ENCODE assay signal across 31 cellular contexts in genomic region chr3:122011396-122011795, GRCh38. TPM values are rescaled to one million over a fixed set of nuclear protein-coding genes. Genes with fewer than 3 reads are reported as not detected.
DNase-seq lines count a peak whose midpoint lies in the region; ATAC-seq, FAIRE-seq and TF ChIP-seq lines count a peak whose summit lies in the region.
"Had no signal": no experiment of that assay in that cellular context is flagged by ENCODE, and none has a peak within 500 bp of the region (broad histone marks: within the 10 kb centered on the region; RNA-seq: fewer than 3 reads in every experiment).

No MANE protein-coding gene starts in this region.

- H3K27ac ChIP-seq in GM23338 (ENCODE audit: low read depth): no peak overlapping the region
- peak overlapping the region; percentile 73 for H3K27ac ChIP-seq in GM12878 (ENCODE audit: control insufficient read depth, insufficient read depth)
- H3K27ac ChIP-seq: RWPE1, SK-N-MC had no signal

- CTCF ChIA-PET in GM12878 (lab: Yijun Ruan, JAX): interaction anchor here (0.7 to 5.2 kb wide), 13 partner anchors 9 to 466 kb away, joined by 3 to 57 read pairs (median 4); partner anchors contain the start of genes CD86 and POLQ

- WGBS in GM12878 (ENCODE audit: insufficient coverage, insufficient replicate concordance, low lambda C conversion rate, missing lambda C conversion rate): 34% methylated on average over 3 of the region's 4 CpGs

- H3K4me2 ChIP-seq in GM23338 (no peak overlapping the region), GM12878 (ENCODE audit: control insufficient read depth, insufficient read depth) (peak overlapping the region; percentile 67)

- no peak for DNase-seq in T-helper 2 cell treated with Interferon-gamma antibody and Interleukin-4, amounts not matched to agents 5 μg/mL and 100 μg/mL, for 36 hours (ENCODE audit: low spot score)
- no peak for DNase-seq in T-helper 2 cell
- no peak for DNase-seq in GM23338 (ENCODE audit: low spot score)
- no peak for DNase-seq in GM12878 (ENCODE audit: low read depth, low spot score)
- no peak for DNase-seq in progenitor cell of endocrine pancreas (ENCODE audit: low spot score, unreplicated experiment)
- no peak for DNase-seq in NCI-H1694 treated with DMSO at 0.1 percent for 48 hours (lab: John Stamatoyannopoulos, UW)
- DNase-seq in SHP77 treated with DMSO at 0.1 percent for 48 hours (lab: John Stamatoyannopoulos, UW): no peak
- DNase-seq in SK-N-DZ (ENCODE audit: low spot score): no peak
- DNase-seq: 8988T; ACHN; BE2C; Calu3; CD8-positive, alpha-beta memory T cell; DND-41; KBM-7; MV-4-11; NCI-H1105; NCI-H1436 treated with DMSO at 0.1 percent for 48 hours; NCI-H1930; NCI-H2107; NCI-H524; NCI-H774; SHP77 had no signal

- in situ Hi-C loops in GM12878 (cut with MboI): no loop called here

- RAD21 ChIA-PET in GM12878 (lab: Charles Lee; ENCODE audit: unreplicated experiment): interaction anchor here (0.6 to 5.6 kb wide), 17 partner anchors 7 to 289 kb away, joined by 3 to 71 read pairs (median 11); partner anchors contain the start of gene CD86

- H3K9ac ChIP-seq in GM12878 (ENCODE audit: control insufficient read depth, insufficient read depth, low read length): peak overlapping the region; percentile 61

- H3K4me1 ChIP-seq in GM23338 (ENCODE audit: insufficient read depth): 0 out of 2 replicates have a peak, but pooled peaks cover 4% of the 10 kb centered on the region
- H3K4me1 ChIP-seq in GM12878 (ENCODE audit: control insufficient read depth, insufficient read depth, low read length): peaks cover 67% of the 10 kb centered on the region
- H3K4me1 ChIP-seq: BE2C had no signal

- no peaks in the 10 kb centered on the region for H3F3A ChIP-seq in GM23338 (replicated peaks; ENCODE audit: low read depth)

- H3K36me3 ChIP-seq in GM23338 (ENCODE audit: insufficient read depth) (no peaks in the 10 kb centered on the region), GM12878 (ENCODE audit: control insufficient read depth in 2 of 2, insufficient read depth in 2 of 2, low read length in 1 of 2) (peaks cover 0 to 3% of the 10 kb centered on the region in 2 experiments; a peak in 2 of 4 replicates)
- H3K36me3 ChIP-seq: BE2C had no signal

- POLR2A ChIA-PET in GM12878 (lab: Charles Lee): interaction anchor here (0.7 to 4.1 kb wide), 12 partner anchors 9 to 310 kb away, joined by 3 to 41 read pairs (median 8); partner anchors contain the start of gene ILDR1

- H2AFZ ChIP-seq in GM23338 (no peak overlapping the region), GM12878 (ENCODE audit: control insufficient read depth, low read depth, low read length) (no peak overlapping the region)

- BruUV-seq in GM12878 (replicated peaks; lab: Mats Ljungman, UMichigan): no TSS peak

- no peaks in the 10 kb centered on the region for H3K27me3 Mint-ChIP-seq in T-helper 2 cell treated with Interferon-gamma antibody and Interleukin-4, amounts not matched to agents 5 μg/mL and 100 μg/mL, for 36 hours (ENCODE audit: low read depth)
- H3K27me3 Mint-ChIP-seq in GM23338 (ENCODE audit: insufficient read depth, low read depth, poor library complexity): no peaks in the 10 kb centered on the region
- peaks cover 74% of the 10 kb centered on the region for H3K27me3 Mint-ChIP-seq in progenitor cell of endocrine pancreas

- H3K9me2 ChIP-seq in GM23338 (ENCODE audit: insufficient read depth): no peaks in the 10 kb centered on the region

- peak; percentile 45; the same call in 2 of the 3 replicates for ATAC-seq in GM23338
- no peak; the same call in 2 of the 3 replicates for ATAC-seq in GM12878
- ATAC-seq: HCT116, Panc1 had no signal

- intact Hi-C loops in GM12878 (cut with micrococcal nuclease; ENCODE audit: unreplicated experiment): loop anchor here (5.0 kb wide), 3 partner anchors 46 to 246 kb away; partner anchors contain the start of gene CD86

- H3K79me2 ChIP-seq in GM23338 (replicated peaks; ENCODE audit: insufficient read depth) (no peaks in the 10 kb centered on the region), GM12878 (ENCODE audit: control insufficient read depth, insufficient read depth, low read length) (peaks cover 47% of the 10 kb centered on the region)

- H3K4me3 ChIP-seq in GM23338 (no peak overlapping the region), GM12878 (no peak overlapping the region)
- H3K4me3 ChIP-seq: SK-N-MC had no signal

- no peak for TF ChIP-seq RAD21 in GM12878 (IDR thresholded peaks at IDR 0.05; ENCODE audit: insufficient read depth, low read depth, low read length)

- no peak for FAIRE-seq in GM12878 (lab: Jason Lieb, UNC)

- SMC1A ChIA-PET in GM12878 (lab: Charles Lee; ENCODE audit: uncharacterized antibody, unreplicated experiment): interaction anchor here (0.8 to 28.1 kb wide), 17 partner anchors 8 to 183 kb away, joined by 3 to 882 read pairs (median 4); partner anchors contain the start of genes CD86 and ILDR1

- peaks cover 28% of the 10 kb centered on the region for H3K4me1 Mint-ChIP-seq in T-helper 2 cell treated with Interferon-gamma antibody and Interleukin-4, amounts not matched to agents 5 μg/mL and 100 μg/mL, for 36 hours (ENCODE audit: low read depth)
- H3K4me1 Mint-ChIP-seq in GM23338 (peaks cover 10% of the 10 kb centered on the region), progenitor cell of endocrine pancreas (ENCODE audit: low read depth) (peaks cover 20% of the 10 kb centered on the region)
- H3K4me1 Mint-ChIP-seq: CD14-positive monocyte; CD8-positive, alpha-beta memory T cell had no signal

- H3K9me3 ChIP-seq in GM12878 (replicated peaks; ENCODE audit: control insufficient read depth, insufficient read depth, low read length): peaks cover 14% of the 10 kb centered on the region
- H3K9me3 ChIP-seq: BE2C had no signal

- H3K4me3 Mint-ChIP-seq in T-helper 2 cell treated with Interferon-gamma antibody and Interleukin-4, amounts not matched to agents 5 μg/mL and 100 μg/mL, for 36 hours: no peak overlapping the region
- no peak overlapping the region for H3K4me3 Mint-ChIP-seq in GM23338
- no peak overlapping the region for H3K4me3 Mint-ChIP-seq in progenitor cell of endocrine pancreas (ENCODE audit: low read depth)
- H3K4me3 Mint-ChIP-seq: CD14-positive monocyte; CD8-positive, alpha-beta memory T cell had no signal

- TF ChIP-seq EP300 in GM12878 (IDR thresholded peaks at IDR 0.05; ENCODE audit: borderline replicate concordance in 1 of 2, control insufficient read depth in 1 of 2, low read depth in 2 of 2, low read length in 2 of 2): no peak

- H3K36me3 Mint-ChIP-seq in T-helper 2 cell treated with Interferon-gamma antibody and Interleukin-4, amounts not matched to agents 5 μg/mL and 100 μg/mL, for 36 hours (ENCODE audit: low read depth): no peaks in the 10 kb centered on the region
- H3K36me3 Mint-ChIP-seq in GM23338 (ENCODE audit: low read depth) (no peaks in the 10 kb centered on the region), progenitor cell of endocrine pancreas (ENCODE audit: insufficient read depth) (peaks cover 5% of the 10 kb centered on the region)
- H3K36me3 Mint-ChIP-seq: CD8-positive, alpha-beta memory T cell had no signal

- H3K27me3 ChIP-seq in GM23338 (ENCODE audit: insufficient read depth) (no peaks in the 10 kb centered on the region), GM12878 (replicated peaks in 1 of 2; ENCODE audit: control insufficient read depth in 2 of 2, insufficient read depth in 2 of 2, low read length in 1 of 2) (no peaks in the 10 kb centered on the region)

- H3K9me3 Mint-ChIP-seq in T-helper 2 cell treated with Interferon-gamma antibody and Interleukin-4, amounts not matched to agents 5 μg/mL and 100 μg/mL, for 36 hours: peaks cover 10% of the 10 kb centered on the region
- no peaks in the 10 kb centered on the region for H3K9me3 Mint-ChIP-seq in GM23338
- H3K9me3 Mint-ChIP-seq in progenitor cell of endocrine pancreas (ENCODE audit: low read depth): no peaks in the 10 kb centered on the region
- H3K9me3 Mint-ChIP-seq: CD8-positive, alpha-beta memory T cell had no signal

- no peak for TF ChIP-seq CTCF in GM23338 (conservative IDR thresholded peaks at IDR 0.05; ENCODE audit: low read depth in 2 of 2)
- TF ChIP-seq CTCF in GM12878 (IDR thresholded peaks at IDR 0.05 in 2 of 3, conservative IDR thresholded peaks at IDR 0.05 in 1 of 3; ENCODE audit: control insufficient read depth in 2 of 3, extremely low read depth in 1 of 3, insufficient read depth in 1 of 3, low read depth in 3 of 3, low read length in 3 of 3): no peak
- no peak for TF ChIP-seq CTCF in progenitor cell of endocrine pancreas (IDR thresholded peaks at IDR 0.05; ENCODE audit: unreplicated experiment)

- TF ChIP-seq POLR2A in GM12878 (IDR thresholded peaks at IDR 0.05; ENCODE audit: low read depth, low read length): no peak

- H3K27ac Mint-ChIP-seq in T-helper 2 cell treated with Interferon-gamma antibody and Interleukin-4, amounts not matched to agents 5 μg/mL and 100 μg/mL, for 36 hours: peak overlapping the region; percentile 0
- H3K27ac Mint-ChIP-seq in GM23338 (no peak overlapping the region), progenitor cell of endocrine pancreas (peak overlapping the region; percentile 35)
- H3K27ac Mint-ChIP-seq: CD14-positive monocyte; CD8-positive, alpha-beta memory T cell had no signal

- H4K20me1 ChIP-seq in GM23338 (replicated peaks; ENCODE audit: insufficient read depth) (no peaks in the 10 kb centered on the region), GM12878 (ENCODE audit: control insufficient read depth, insufficient read depth) (no peaks in the 10 kb centered on the region)

RNA-seq across cellular contexts. Expression of gene ILDR1, which starts 10.7 kb away (rescaled TPM):
- total RNA-seq in GM23338 (2014; rRNA removed; shearing (Covaris generic)): 0.97 and 1.2 TPM in 2 replicates
- polyA plus RNA-seq in GM23338 (2016; fragmentation: Nextera tagmentation; extraction: Ambion mirVana) (0.16 and 0.66 TPM in 2 replicates), GM12878 (2011; rRNA removed) (12.0 and 12.4 TPM in 2 replicates), GM12878 (2014; fragmentation: Illumina TruSeq; extraction: Trizol) (5.6 and 6.2 TPM in 2 replicates), GM12878 (2014; fragmentation: Nextera tagmentation; extraction: Ambion mirVana) (1 to 10 TPM; 1.3 to 1.8 TPM), GM12878 (2014; rRNA removed) (7.9 and 8.2 TPM in 2 replicates), GM12878 (2016; fragmentation: Nextera tagmentation; extraction: Ambion mirVana) (1 to 10 TPM; 6.6 to 7.5 TPM)
- 20.8 and 24.7 TPM in 2 replicates for total RNA-seq in GM12878 (2013; cell fraction: nucleolus; rRNA removed)
- total RNA-seq in GM12878 (2014; rRNA removed) (8.4 and 9.7 TPM in 2 replicates), GM12878 (2014; rRNA removed; fragmentation: Illumina TruSeq; extraction: Trizol) (5.1 and 5.3 TPM in 2 replicates), GM12878 (2021) (7.4 and 7.8 TPM in 2 replicates), progenitor cell of endocrine pancreas (5.0 and 5.4 TPM in 2 replicates)
- polyA plus RNA-seq in GM12878 (2011; ENCODE audit: low read depth): 2.3 TPM
- polyA plus RNA-seq in GM12878 (2011; cell fraction: cytosol; rRNA removed): 15.0 and 17.7 TPM in 2 replicates
- 12.5 and 16.8 TPM in 2 replicates for polyA plus RNA-seq in GM12878 (2011; cell fraction: nucleus; rRNA removed)
- polyA plus RNA-seq in GM12878 (2012): 4.5 and 7.5 TPM in 2 replicates
- polyA minus RNA-seq in GM12878 (2011; rRNA and poly(A)+ RNA removed): 45.2 and 60.4 TPM in 2 replicates
- 9.6 and 15.1 TPM in 2 replicates for polyA minus RNA-seq in GM12878 (2011; cell fraction: cytosol; rRNA and poly(A)+ RNA removed)
- polyA minus RNA-seq in GM12878 (2011; cell fraction: nucleus; rRNA and poly(A)+ RNA removed): 20.7 and 37.2 TPM in 2 replicates
- polyA plus RNA-seq in SK-N-DZ (2014; cell fraction: cytosol; rRNA removed): not detected in 2 replicates
- polyA plus RNA-seq in SK-N-DZ (2014; cell fraction: nucleus; rRNA removed): not detected in 2 replicates
- total RNA-seq: CD8-positive, alpha-beta memory T cell; H4; LHCN-M2 had no signal
- polyA plus RNA-seq: CD8-positive, alpha-beta memory T cell had no signal

RNA-seq across cellular contexts. Expression of gene CD86, which starts 43.8 kb away (rescaled TPM):
- total RNA-seq in GM23338 (2014; rRNA removed; shearing (Covaris generic)): 0.97 TPM in 1 of 2 replicates, not detected in the other
- polyA plus RNA-seq in GM23338 (2016; fragmentation: Nextera tagmentation; extraction: Ambion mirVana): not detected in 2 replicates
- 126 and 130 TPM in 2 replicates for total RNA-seq in GM12878 (2013; cell fraction: nucleolus; rRNA removed)
- total RNA-seq in GM12878 (2014; rRNA removed): 40.9 and 50.5 TPM in 2 replicates
- total RNA-seq in GM12878 (2014; rRNA removed; fragmentation: Illumina TruSeq; extraction: Trizol): 57.6 and 58.8 TPM in 2 replicates
- 41.9 and 49.8 TPM in 2 replicates for total RNA-seq in GM12878 (2021)
- polyA plus RNA-seq in GM12878 (2011; ENCODE audit: low read depth): 18.9 TPM
- polyA plus RNA-seq in GM12878 (2011; rRNA removed): 100 and 126 TPM in 2 replicates
- 49.2 and 59.8 TPM in 2 replicates for polyA plus RNA-seq in GM12878 (2011; cell fraction: cytosol; rRNA removed)
- 32.9 and 37.0 TPM in 2 replicates for polyA plus RNA-seq in GM12878 (2011; cell fraction: nucleus; rRNA removed)
- 18.5 and 26.0 TPM in 2 replicates for polyA plus RNA-seq in GM12878 (2012)
- polyA plus RNA-seq in GM12878 (2014; fragmentation: Illumina TruSeq; extraction: Trizol): 75.1 and 112 TPM in 2 replicates
- polyA plus RNA-seq in GM12878 (2014; fragmentation: Nextera tagmentation; extraction: Ambion mirVana): 10 to 100 TPM; 68.0 to 79.5 TPM
- polyA plus RNA-seq in GM12878 (2014; rRNA removed): 40.6 and 50.0 TPM in 2 replicates
- 10 to 100 TPM; 48.5 to 53.5 TPM for polyA plus RNA-seq in GM12878 (2016; fragmentation: Nextera tagmentation; extraction: Ambion mirVana)
- 63.2 and 76.4 TPM in 2 replicates for polyA minus RNA-seq in GM12878 (2011; rRNA and poly(A)+ RNA removed)
- polyA minus RNA-seq in GM12878 (2011; cell fraction: cytosol; rRNA and poly(A)+ RNA removed): 14.0 and 20.2 TPM in 2 replicates
- polyA minus RNA-seq in GM12878 (2011; cell fraction: nucleus; rRNA and poly(A)+ RNA removed): 45.3 and 52.9 TPM in 2 replicates
- not detected in 2 replicates for total RNA-seq in progenitor cell of endocrine pancreas
- polyA plus RNA-seq in SK-N-DZ (2014; cell fraction: cytosol; rRNA removed): not detected in 2 replicates
- not detected in 2 replicates for polyA plus RNA-seq in SK-N-DZ (2014; cell fraction: nucleus; rRNA removed)
- total RNA-seq: Calu3, LHCN-M2, MCF 10A had no signal
- polyA plus RNA-seq: CD8-positive, alpha-beta memory T cell had no signal

Comparison
In these comparisons a context has a peak if more than half of its experiments do, and no peak if none do; other contexts are left out.
1. RNA of gene CD86, which starts 43.8 kb away (total RNA-seq): 40.9 to 130 TPM in GM12878; 0.97 TPM in GM23338 and not detected in progenitor cell of endocrine pancreas; every median in the first group is over 10 times any median in the second.